Comparison of ENCODE assay signal across 26 cellular contexts in genomic region chr2:105879106-105879797, GRCh38.
DNase-seq lines count a peak whose midpoint lies in the region; ATAC-seq and TF ChIP-seq lines count a peak whose summit lies in the region.
"Had no signal": no experiment of that assay in that cellular context is flagged by ENCODE, and none has a peak within 500 bp of the region (broad histone marks: within the 10 kb centered on the region; RNA-seq: fewer than 3 reads in every experiment).

No MANE protein-coding gene starts in this region.

- H3K27ac ChIP-seq in thoracic aorta: peak overlapping the region; percentile 11 to 27
- H3K27ac ChIP-seq in aorta (ENCODE audit: low read depth in 1 of 2, low read length in 2 of 2): peak overlapping the region in 1 of 2 donors; percentile 15
- H3K27ac ChIP-seq in PC-3 (ENCODE audit: low read length): no peak overlapping the region
- H3K27ac ChIP-seq: heart right ventricle, ovary, right lobe of liver, vagina had no signal

- no peak overlapping the region for H3K4me3 ChIP-seq in thoracic aorta
- no peak overlapping the region for H3K4me3 ChIP-seq in aorta (ENCODE audit: low read length in 2 of 2)
- H3K4me3 ChIP-seq in PC-3 (ENCODE audit: low read length): no peak overlapping the region
- H3K4me3 ChIP-seq: heart right ventricle, lung, ovary, right lobe of liver, vagina had no signal

- no peaks in the 10 kb centered on the region for H3K9me3 Mint-ChIP-seq in activated naive CD4-positive, alpha-beta T cell treated with anti-CD3 and anti-CD28 coated beads for 36 hours
- H3K9me3 Mint-ChIP-seq in activated naive CD8-positive, alpha-beta T cell (ENCODE audit: low read depth): no peaks in the 10 kb centered on the region
- H3K9me3 Mint-ChIP-seq: activated T-helper 2 cell treated with anti-CD3 and anti-CD28 coated beads, Interferon-gamma antibody, Interleukin-2, Interleukin-4, amounts not matched to agents 10 μg/mL and 5 μg/mL and 100 μg/mL, durations not matched to agents 14 hours and 24 hours and 36 hours; endodermal cell; H9; immature natural killer cell had no signal

- POLR2A ChIA-PET in PC-3 (lab: Charles Lee; ENCODE audit: unreplicated experiment): no interaction called here

- CTCF ChIA-PET in activated naive CD4-positive, alpha-beta T cell treated with anti-CD3 and anti-CD28 coated beads for 36 hours (lab: Charles Lee): interaction anchor here (1.0 kb wide), 1 partner anchor 10 kb away, joined by 3 read pairs; no protein-coding TSS in a partner anchor
- CTCF ChIA-PET in PC-3 (lab: Charles Lee): interaction anchor here (0.6 kb wide), 1 partner anchor 303 kb away, joined by 4 read pairs; no protein-coding TSS in a partner anchor

- no peak for ATAC-seq in thoracic aorta (ENCODE audit: insufficient number of reproducible peaks, low FRiP score, low read depth)
- no peak for ATAC-seq in GM18511 (IDR thresholded peaks at IDR 0.05; ENCODE audit: unreplicated experiment)
- ATAC-seq in aorta (ENCODE audit: low FRiP score): no peak
- no peak for ATAC-seq in PC-3
- ATAC-seq: heart right ventricle had no signal

- peaks cover 3 to 34% of the 10 kb centered on the region in 2 donors for H3K4me1 ChIP-seq in thoracic aorta (ENCODE audit: control insufficient read depth in 1 of 2, low read depth in 2 of 2)
- peaks cover 2 to 5% of the 10 kb centered on the region in 2 donors for H3K4me1 ChIP-seq in aorta (ENCODE audit: control insufficient read depth in 1 of 2, insufficient read depth in 2 of 2, low read length in 2 of 2)
- H3K4me1 ChIP-seq in PC-3 (ENCODE audit: insufficient read depth, low read length): 0 out of 2 replicates have a peak, but pooled peaks cover 1% of the 10 kb centered on the region

- no peak overlapping the region for H3K4me3 Mint-ChIP-seq in activated naive CD4-positive, alpha-beta T cell treated with anti-CD3 and anti-CD28 coated beads for 36 hours
- H3K4me3 Mint-ChIP-seq in activated naive CD8-positive, alpha-beta T cell: no peak overlapping the region
- H3K4me3 Mint-ChIP-seq: CD14-positive monocyte, endodermal cell, H9, immature natural killer cell had no signal

- no peaks in the 10 kb centered on the region for H3K36me3 ChIP-seq in thoracic aorta
- H3K36me3 ChIP-seq in aorta (ENCODE audit: control insufficient read depth in 1 of 2, insufficient read depth in 2 of 2, low read length in 1 of 2): peaks cover 0 to 3% of the 10 kb centered on the region in 2 donors
- no peaks in the 10 kb centered on the region for H3K36me3 ChIP-seq in PC-3 (ENCODE audit: low read depth, low read length)
- H3K36me3 ChIP-seq: ovary, right lobe of liver had no signal

- 29 to 33% methylated on average over 15 of the region's 15 CpGs for WGBS in aorta, 2 donors

- no peak for DNase-seq in activated naive CD4-positive, alpha-beta T cell treated with anti-CD3 and anti-CD28 coated beads for 36 hours
- no peak for DNase-seq in activated naive CD4-positive, alpha-beta T cell treated with anti-CD3 and anti-CD28 coated beads, Interleukin-2, amount 50 U/mL, for 16 hours
- DNase-seq in mesenteric fat pad (ENCODE audit: low spot score): peak; percentile 62
- DNase-seq in thoracic aorta (ENCODE audit: low spot score): no peak
- DNase-seq in aorta: no peak
- no peak for DNase-seq in PC-3
- DNase-seq: ACHN; activated CD8-positive, alpha-beta memory T cell treated with anti-CD3 and anti-CD28 coated beads for 24 hours; DMS53; endodermal cell; H9; heart right ventricle; immature natural killer cell; NCI-H1436 treated with DMSO at 0.1 percent for 48 hours; NCI-H2171 treated with DMSO at 0.1 percent for 48 hours; NCI-H69; ovary; right lobe of liver; SHP77; stimulated activated naive CD4-positive, alpha-beta T cell treated with Interleukin-2 at 50 U/mL for 16 hours had no signal

- TF ChIP-seq CTCF in thoracic aorta (IDR thresholded peaks at IDR 0.05) (no peak), PC-3 (conservative IDR thresholded peaks at IDR 0.05; ENCODE audit: low read depth, low read length) (no peak)

- no peaks in the 10 kb centered on the region for H3K9me3 ChIP-seq in thoracic aorta
- H3K9me3 ChIP-seq in aorta (ENCODE audit: control insufficient read depth, low read length): no peaks in the 10 kb centered on the region
- no peaks in the 10 kb centered on the region for H3K9me3 ChIP-seq in PC-3 (ENCODE audit: low read length)
- H3K9me3 ChIP-seq: ovary, right lobe of liver, vagina had no signal

- H3K4me1 Mint-ChIP-seq in activated naive CD4-positive, alpha-beta T cell treated with anti-CD3 and anti-CD28 coated beads for 36 hours (ENCODE audit: low read depth): peaks cover 83% of the 10 kb centered on the region
- peaks cover 85% of the 10 kb centered on the region for H3K4me1 Mint-ChIP-seq in activated naive CD8-positive, alpha-beta T cell (ENCODE audit: low read depth)
- H3K4me1 Mint-ChIP-seq: CD14-positive monocyte had no signal

- no TSS peak for BruUV-seq in PC-3 (replicated peaks; lab: Mats Ljungman, UMichigan)

- H3K9me2 ChIP-seq in PC-3 (replicated peaks; ENCODE audit: low read length): no peaks in the 10 kb centered on the region

- H2AFZ ChIP-seq in PC-3 (ENCODE audit: low read length): no peak overlapping the region

- no peak overlapping the region for H3K9ac ChIP-seq in PC-3 (ENCODE audit: low read length)

- H3K27ac Mint-ChIP-seq in activated naive CD4-positive, alpha-beta T cell treated with anti-CD3 and anti-CD28 coated beads for 36 hours: peak overlapping the region; percentile 31
- peak overlapping the region; percentile 89 for H3K27ac Mint-ChIP-seq in activated naive CD8-positive, alpha-beta T cell
- H3K27ac Mint-ChIP-seq: CD14-positive monocyte, endodermal cell, H9 had no signal

- H3K79me2 ChIP-seq in PC-3 (ENCODE audit: low read length): no peaks in the 10 kb centered on the region

- peaks cover 64% of the 10 kb centered on the region for H3K36me3 Mint-ChIP-seq in activated naive CD4-positive, alpha-beta T cell treated with anti-CD3 and anti-CD28 coated beads for 36 hours (ENCODE audit: low read depth)
- H3K36me3 Mint-ChIP-seq in activated naive CD8-positive, alpha-beta T cell: peaks cover 26% of the 10 kb centered on the region

- H3K27me3 ChIP-seq in thoracic aorta (replicated peaks; ENCODE audit: insufficient read depth): no peaks in the 10 kb centered on the region
- H3K27me3 ChIP-seq in aorta (ENCODE audit: control insufficient read depth in 1 of 2, insufficient read depth in 2 of 2, low read length in 1 of 2): no peaks in the 10 kb centered on the region
- no peaks in the 10 kb centered on the region for H3K27me3 ChIP-seq in PC-3 (ENCODE audit: low read length)
- H3K27me3 ChIP-seq: heart right ventricle, ovary, right lobe of liver, vagina had no signal

- intact Hi-C loops in activated naive CD4-positive, alpha-beta T cell treated with anti-CD3 and anti-CD28 coated beads for 36 hours (cut with micrococcal nuclease): no loop called here
- intact Hi-C loops in aorta (cut with DNase I): no loop called here
- intact Hi-C loops in PC-3 (cut with micrococcal nuclease): no loop called here

- H4K20me1 ChIP-seq in PC-3 (ENCODE audit: low read length): no peaks in the 10 kb centered on the region

- no peak overlapping the region for H3K4me2 ChIP-seq in PC-3 (ENCODE audit: low read length)

- no peaks in the 10 kb centered on the region for H3F3A ChIP-seq in PC-3 (ENCODE audit: low read length, unreplicated experiment)

- H3K27me3 Mint-ChIP-seq in activated naive CD4-positive, alpha-beta T cell treated with anti-CD3 and anti-CD28 coated beads for 36 hours (ENCODE audit: low read depth): no peaks in the 10 kb centered on the region
- no peaks in the 10 kb centered on the region for H3K27me3 Mint-ChIP-seq in activated naive CD8-positive, alpha-beta T cell
